ENCODE assay signal across 24 cellular contexts in genomic region chr2:161871113-161871512, GRCh38.
"Had no signal": no experiment of that assay in that cellular context is flagged by ENCODE, and none has a peak within 500 bp of the region (broad histone marks: within the 10 kb centered on the region; RNA-seq: fewer than 3 reads in every experiment).

No MANE protein-coding gene starts in this region.

- DNase-seq: cortex of kidney; effector CD8-positive, alpha-beta T cell; effector memory CD8-positive, alpha-beta T cell; endodermal cell; erythroblast; esophagus squamous epithelium; foreskin fibroblast; foreskin melanocyte; gastrocnemius medialis; glutamatergic neuron; head of caudate nucleus; heart right ventricle; hippocampal formation; left cardiac atrium; left lung; left ventricle myocardium superior; lower lobe of right lung; mesenchymal stem cell; mucosa of descending colon; naive B cell; naive thymus-derived CD8-positive, alpha-beta T cell had no signal

- H3K4me3 Mint-ChIP-seq: dendritic cell treated with granulocyte-macrophage colony-stimulating factor and Interleukin-4, amounts not matched to agents 40 ng/mL and 50 ng/mL, for 4 days; effector memory CD8-positive, alpha-beta T cell; endodermal cell; mesothelial cell of epicardium; naive B cell; naive thymus-derived CD8-positive, alpha-beta T cell had no signal

- H3K27me3 Mint-ChIP-seq: dendritic cell treated with granulocyte-macrophage colony-stimulating factor and Interleukin-4, amounts not matched to agents 40 ng/mL and 50 ng/mL, for 4 days; effector memory CD8-positive, alpha-beta T cell; naive B cell had no signal

- H3K27ac Mint-ChIP-seq: dendritic cell treated with granulocyte-macrophage colony-stimulating factor and Interleukin-4, amounts not matched to agents 40 ng/mL and 50 ng/mL, for 4 days; effector memory CD8-positive, alpha-beta T cell; endodermal cell; mesothelial cell of epicardium; naive B cell; naive thymus-derived CD8-positive, alpha-beta T cell had no signal

- H3K36me3 Mint-ChIP-seq: mesothelial cell of epicardium; naive B cell; naive thymus-derived CD8-positive, alpha-beta T cell had no signal

- H3K4me1 Mint-ChIP-seq: endodermal cell; mesothelial cell of epicardium; naive B cell; naive thymus-derived CD8-positive, alpha-beta T cell had no signal

- H3K9me3 Mint-ChIP-seq: dendritic cell treated with granulocyte-macrophage colony-stimulating factor and Interleukin-4, amounts not matched to agents 40 ng/mL and 50 ng/mL, for 4 days; effector memory CD8-positive, alpha-beta T cell; endodermal cell; mesothelial cell of epicardium; naive thymus-derived CD8-positive, alpha-beta T cell had no signal

- ATAC-seq: effector memory CD8-positive, alpha-beta T cell; esophagus mucosa; gastrocnemius medialis; heart right ventricle; left cardiac atrium; left lung; left ventricle myocardium superior; lower lobe of right lung; mucosa of descending colon; naive thymus-derived CD8-positive, alpha-beta T cell had no signal
